In genomic region chrX:49269010-49269767, GRCh38 we compare ENCODE assay signal across 1 cellular context.
A peak's percentile ranks its signal among the peaks of the same experiment; 100 is the strongest.
TF ChIP-seq lines count a peak whose summit lies in the region.

No MANE protein-coding gene starts in this region.

TF ChIP-seq in liver, 16 proteins besides CTCF, POLR2A, EP300 and RAD21 (continued from another document):
- peak; percentile 69 for TF ChIP-seq REST (IDR thresholded peaks at IDR 0.05)
- no peak for TF ChIP-seq MAX (IDR thresholded peaks at IDR 0.05)
- TF ChIP-seq GABPA (IDR thresholded peaks at IDR 0.05 in 1 of 2, conservative IDR thresholded peaks at IDR 0.05 in 1 of 2) = no peak
